In genomic region chr11:28701760-28702449, GRCh38 we compare ENCODE assay signal across 17 cellular contexts.
DNase-seq lines count a peak whose midpoint lies in the region; ATAC-seq, FAIRE-seq and TF ChIP-seq lines count a peak whose summit lies in the region.
"Had no signal": no experiment of that assay in that cellular context is flagged by ENCODE, and none has a peak within 500 bp of the region (broad histone marks: within the 10 kb centered on the region; RNA-seq: fewer than 3 reads in every experiment).

No MANE protein-coding gene starts in this region.

- H4K8ac ChIP-seq in mesenchymal stem cell (ENCODE audit: low read length) = no peak overlapping the region

- peak; percentile 69 for DNase-seq in HCT116 (ENCODE audit: low read depth, low spot score)
- peak; percentile 72 for DNase-seq in RCC 7860 (ENCODE audit: low spot score)
- DNase-seq in dermis microvascular lymphatic vessel endothelial cell (ENCODE audit: low read depth in 2 of 2) = peak; percentile 2 to 47
- no peak for DNase-seq in mesenchymal stem cell
- DNase-seq in NCI-H446 (lab: John Stamatoyannopoulos, UW) = no peak
- DNase-seq in activated CD4-positive, alpha-beta T cell treated with anti-CD3 and anti-CD28 coated beads, Interleukin-2, amount 10 ng/mL, durations not matched to agents 24 days and 14 days = no peak
- DNase-seq: activated CD4-positive, alpha-beta T cell treated with anti-CD3 and anti-CD28 coated beads, Interleukin-2, amount 50 U/mL, for 1 hour; CD4-positive, alpha-beta T cell; effector memory CD8-positive, alpha-beta T cell; head of caudate nucleus; T-helper 17 cell had no signal

- H2BK15ac ChIP-seq in mesenchymal stem cell (ENCODE audit: low read depth, poor library complexity, severe bottlenecking) = no peak overlapping the region

- H3K27ac ChIP-seq in HCT116 (ENCODE audit: low read depth, low read length) (peak overlapping the region; percentile 58), mesenchymal stem cell (ENCODE audit: low read length, poor library complexity, severe bottlenecking) (no peak overlapping the region)
- H3K27ac ChIP-seq: ascending aorta, KMS-11 had no signal

- H3K4me3 ChIP-seq in HCT116 (replicated peaks in 1 of 2; ENCODE audit: low read depth in 1 of 2, low read length in 2 of 2) (peak overlapping the region in 1 of 2 experiments; percentile 38; a peak in 2 of 4 replicates), skeletal muscle satellite cell (ENCODE audit: low read length) (no peak overlapping the region), mesenchymal stem cell (ENCODE audit: insufficient read depth in 1 of 2, low read depth in 1 of 2, low read length in 2 of 2) (no peak overlapping the region)
- H3K4me3 ChIP-seq: ascending aorta had no signal

- H4K91ac ChIP-seq in mesenchymal stem cell (ENCODE audit: low read length) = no peak overlapping the region

- H3K4me2 ChIP-seq in HCT116 (ENCODE audit: low read length) (peak overlapping the region; percentile 77), skeletal muscle satellite cell (ENCODE audit: low read length) (peak overlapping the region; percentile 15), mesenchymal stem cell (ENCODE audit: low read length, poor library complexity, severe bottlenecking) (no peak overlapping the region)
- H3K4me2 ChIP-seq: KMS-11 had no signal

- no peak overlapping the region for H3K27ac Mint-ChIP-seq in activated CD4-positive, alpha-beta T cell treated with anti-CD3 and anti-CD28 coated beads, Interleukin-2, amount 10 ng/mL, durations not matched to agents 24 days and 14 days
- H3K27ac Mint-ChIP-seq: activated T-helper 1 cell treated with anti-CD3 and anti-CD28 coated beads, Interleukin-12 subunit alpha, Interleukin-12 subunit beta, Interleukin-2, Interleukin-4 antibody, amounts not matched to agents 30 ng/mL and 10 ng/mL and 1 ng/mL, durations not matched to agents 14 hours and 24 hours and 36 hours; CD4-positive, alpha-beta T cell; effector memory CD8-positive, alpha-beta T cell; nephron; T-helper 17 cell had no signal

- H3K9ac ChIP-seq in HCT116 (ENCODE audit: low read length) = no peak overlapping the region
- peak overlapping the region; percentile 21 for H3K9ac ChIP-seq in skeletal muscle satellite cell (ENCODE audit: low read depth, low read length)
- no peak overlapping the region for H3K9ac ChIP-seq in mesenchymal stem cell (ENCODE audit: low read length)
- H3K9ac ChIP-seq: KMS-11 had no signal

- no peak overlapping the region for H2BK5ac ChIP-seq in mesenchymal stem cell (ENCODE audit: low read depth, low read length, poor library complexity, severe bottlenecking)

- RAD21 ChIA-PET in HCT116 (lab: Charles Lee; ENCODE audit: low non-redundant PET in 1 of 2, low total read pairs in 2 of 2, uncharacterized antibody in 2 of 2, unreplicated experiment in 2 of 2) = no interaction called here

- no peak for TF ChIP-seq CTCF in HCT116 (IDR thresholded peaks at IDR 0.05 in 2 of 3, conservative IDR thresholded peaks at IDR 0.05 in 1 of 3; ENCODE audit: borderline replicate concordance in 1 of 3, insufficient read depth in 1 of 3, low read depth in 2 of 3, low read length in 2 of 3)

- H3K27me3 ChIP-seq in HCT116 (ENCODE audit: insufficient read depth, low read length) = no peaks in the 10 kb centered on the region
- H3K27me3 ChIP-seq in skeletal muscle satellite cell (ENCODE audit: control insufficient read depth, insufficient read depth, low read length) = no peaks in the 10 kb centered on the region
- H3K27me3 ChIP-seq in mesenchymal stem cell (ENCODE audit: control insufficient read depth in 1 of 2, insufficient read depth in 1 of 2, low read length in 2 of 2) = no peaks in the 10 kb centered on the region
- H3K27me3 ChIP-seq: ascending aorta had no signal

- no peak for TF ChIP-seq RAD21 in HCT116 (IDR thresholded peaks at IDR 0.05; ENCODE audit: low read depth)

- no peaks in the 10 kb centered on the region for H4K20me1 ChIP-seq in HCT116 (ENCODE audit: insufficient read depth)

- TF ChIP-seq POLR2A in HCT116 (IDR thresholded peaks at IDR 0.05; ENCODE audit: borderline replicate concordance, extremely low read depth, insufficient read depth, insufficient read length) = no peak

- peak; percentile 83 for ATAC-seq in HCT116
- ATAC-seq in HG03342 (IDR thresholded peaks at IDR 0.05; ENCODE audit: unreplicated experiment) = no peak
- ATAC-seq: effector memory CD8-positive, alpha-beta T cell; T-helper 17 cell had no signal

- H3K9me3 ChIP-seq in HCT116 (ENCODE audit: control insufficient read depth in 1 of 2, insufficient read depth in 1 of 2, low read depth in 1 of 2, low read length in 2 of 2) (no peaks in the 10 kb centered on the region), skeletal muscle satellite cell (replicated peaks; ENCODE audit: low read length) (no peaks in the 10 kb centered on the region), mesenchymal stem cell (ENCODE audit: control insufficient read depth, low read length) (no peaks in the 10 kb centered on the region)
- H3K9me3 ChIP-seq: ascending aorta had no signal

- H2BK12ac ChIP-seq in mesenchymal stem cell (ENCODE audit: low read length in 2 of 2) = no peak overlapping the region

- intact Hi-C loops in HCT116 (cut with micrococcal nuclease) = loop anchor here (5.0 to 10.0 kb wide), 2 partner anchors 453 to 625 kb away; no protein-coding TSS in a partner anchor
- intact Hi-C loops in activated CD4-positive, alpha-beta T cell treated with anti-CD3 and anti-CD28 coated beads, Interleukin-2, amount 10 ng/mL, durations not matched to agents 24 days and 14 days (cut with micrococcal nuclease) = no loop called here

- H3K79me2 ChIP-seq in HCT116 (ENCODE audit: insufficient read depth, low read length) = no peaks in the 10 kb centered on the region

- no peak overlapping the region for H3K23ac ChIP-seq in mesenchymal stem cell (ENCODE audit: low read length in 2 of 2)

- POLR2A ChIA-PET in HCT116 (lab: Charles Lee) = interaction anchor here (1.3 kb wide), 1 partner anchor 1001 kb away, joined by 3 read pairs; the partner anchor contains the start of gene BDNF

- H3K4ac ChIP-seq in mesenchymal stem cell (ENCODE audit: low read depth in 1 of 2, low read length in 2 of 2) = no peak overlapping the region

- H2AFZ ChIP-seq in HCT116 (ENCODE audit: low read depth, low read length, poor library complexity, severe bottlenecking) (peak overlapping the region; percentile 97), mesenchymal stem cell (ENCODE audit: low read depth, low read length) (no peak overlapping the region)

- 0 out of 2 replicates have a peak, but pooled peaks cover 3% of the 10 kb centered on the region for H3K9me2 ChIP-seq in HCT116 (ENCODE audit: insufficient read depth)

- no peaks in the 10 kb centered on the region for H3K4me1 Mint-ChIP-seq in activated CD4-positive, alpha-beta T cell treated with anti-CD3 and anti-CD28 coated beads, Interleukin-2, amount 10 ng/mL, durations not matched to agents 24 days and 14 days
- H3K4me1 Mint-ChIP-seq: T-helper 17 cell had no signal

- H2AK5ac ChIP-seq in mesenchymal stem cell (ENCODE audit: low read length, severe bottlenecking) = no peak overlapping the region

- peak; percentile 84 for FAIRE-seq in RCC 7860 (lab: Jason Lieb, UNC)

- no peaks in the 10 kb centered on the region for H3K27me3 Mint-ChIP-seq in activated CD4-positive, alpha-beta T cell treated with anti-CD3 and anti-CD28 coated beads, Interleukin-2, amount 10 ng/mL, durations not matched to agents 24 days and 14 days
- H3K27me3 Mint-ChIP-seq: CD4-positive, alpha-beta T cell; effector memory CD8-positive, alpha-beta T cell; T-helper 17 cell had no signal

- H3K18ac ChIP-seq in mesenchymal stem cell (ENCODE audit: low read depth in 1 of 2, low read length in 2 of 2) = no peak overlapping the region

- BruUV-seq in HCT116 (replicated peaks; lab: Mats Ljungman, UMichigan) = no TSS peak

- H3K79me1 ChIP-seq in mesenchymal stem cell (replicated peaks; ENCODE audit: low read length, poor library complexity, severe bottlenecking) = no peaks in the 10 kb centered on the region

- no peaks in the 10 kb centered on the region for H3K36me3 Mint-ChIP-seq in activated CD4-positive, alpha-beta T cell treated with anti-CD3 and anti-CD28 coated beads, Interleukin-2, amount 10 ng/mL, durations not matched to agents 24 days and 14 days (ENCODE audit: low read depth)

- 79% methylated on average over 4 of the region's 5 CpGs for WGBS in mesenchymal stem cell

- CTCF ChIA-PET in HCT116 (lab: Charles Lee) = no interaction called here

- H2BK120ac ChIP-seq in mesenchymal stem cell (ENCODE audit: low read depth, low read length) = no peak overlapping the region

- no peak overlapping the region for H3K14ac ChIP-seq in mesenchymal stem cell (ENCODE audit: low read length in 2 of 2)

- H3K9me3 Mint-ChIP-seq in activated CD4-positive, alpha-beta T cell treated with anti-CD3 and anti-CD28 coated beads, Interleukin-2, amount 10 ng/mL, durations not matched to agents 24 days and 14 days = no peaks in the 10 kb centered on the region
- H3K9me3 Mint-ChIP-seq: activated T-helper 1 cell treated with anti-CD3 and anti-CD28 coated beads, Interleukin-12 subunit alpha, Interleukin-12 subunit beta, Interleukin-2, Interleukin-4 antibody, amounts not matched to agents 30 ng/mL and 10 ng/mL and 1 ng/mL, durations not matched to agents 14 hours and 24 hours and 36 hours had no signal

- no peaks in the 10 kb centered on the region for H3K36me3 ChIP-seq in HCT116 (ENCODE audit: control insufficient read depth in 1 of 2, insufficient read depth in 2 of 2, low read length in 2 of 2)
- no peaks in the 10 kb centered on the region for H3K36me3 ChIP-seq in skeletal muscle satellite cell (ENCODE audit: insufficient read depth, low read length)
- no peaks in the 10 kb centered on the region for H3K36me3 ChIP-seq in mesenchymal stem cell (ENCODE audit: control insufficient read depth in 1 of 2, insufficient read depth in 2 of 2, low read depth in 1 of 2, low read length in 2 of 2)
- H3K36me3 ChIP-seq: ascending aorta had no signal

- no peak overlapping the region for H3K4me3 Mint-ChIP-seq in activated CD4-positive, alpha-beta T cell treated with anti-CD3 and anti-CD28 coated beads, Interleukin-2, amount 10 ng/mL, durations not matched to agents 24 days and 14 days
- H3K4me3 Mint-ChIP-seq: activated T-helper 1 cell treated with anti-CD3 and anti-CD28 coated beads, Interleukin-12 subunit alpha, Interleukin-12 subunit beta, Interleukin-2, Interleukin-4 antibody, amounts not matched to agents 30 ng/mL and 10 ng/mL and 1 ng/mL, durations not matched to agents 14 hours and 24 hours and 36 hours; CD4-positive, alpha-beta T cell; effector memory CD8-positive, alpha-beta T cell; nephron; T-helper 17 cell had no signal

- H3K4me1 ChIP-seq in HCT116 (ENCODE audit: control insufficient read depth in 1 of 2, insufficient read depth in 2 of 2, low read length in 2 of 2) = peaks cover 18 to 21% of the 10 kb centered on the region in 2 experiments
- H3K4me1 ChIP-seq in skeletal muscle satellite cell (ENCODE audit: control insufficient read depth, insufficient read depth, low read length) = peaks cover 30% of the 10 kb centered on the region
- peaks cover 2% of the 10 kb centered on the region for H3K4me1 ChIP-seq in mesenchymal stem cell (ENCODE audit: control insufficient read depth, insufficient read depth, low read depth, low read length)
- H3K4me1 ChIP-seq: ascending aorta had no signal

TF ChIP-seq in HCT116, 20 proteins besides CTCF, POLR2A, EP300 and RAD21 (continues in another document):
- peak; percentile 70 for TF ChIP-seq YY1 (IDR thresholded peaks at IDR 0.05; ENCODE audit: extremely low read depth, insufficient replicate concordance, low read depth, low read length)
- peak; percentile 80 for TF ChIP-seq SP1 (IDR thresholded peaks at IDR 0.05; ENCODE audit: low read depth)

Comparison
In these comparisons a context has a peak if more than half of its experiments do, and no peak if none do; other contexts are left out.
1. DNase-seq: peak in HCT116 (single experiment), RCC 7860 (single experiment) and dermis microvascular lymphatic vessel endothelial cell (2 of 2); none in mesenchymal stem cell (single experiment), NCI-H446 (0 of 2) and activated CD4-positive, alpha-beta T cell treated with anti-CD3 and anti-CD28 coated beads, Interleukin-2, amount 10 ng/mL, durations not matched to agents 24 days and 14 days (single experiment).